ENCODE assay signal across 1 cellular context in genomic region chr5:160469156-160470144, GRCh38.
TF ChIP-seq lines count a peak whose summit lies in the region.

No MANE protein-coding gene starts in this region.

TF ChIP-seq in GM23338, 12 proteins besides CTCF, POLR2A, EP300 and RAD21:
- TF ChIP-seq REST (IDR thresholded peaks at IDR 0.05; ENCODE audit: unreplicated experiment) = no peak
- no peak for TF ChIP-seq EZH2 (IDR thresholded peaks at IDR 0.05; ENCODE audit: low read depth, unreplicated experiment)
- TF ChIP-seq, protein P1, sequence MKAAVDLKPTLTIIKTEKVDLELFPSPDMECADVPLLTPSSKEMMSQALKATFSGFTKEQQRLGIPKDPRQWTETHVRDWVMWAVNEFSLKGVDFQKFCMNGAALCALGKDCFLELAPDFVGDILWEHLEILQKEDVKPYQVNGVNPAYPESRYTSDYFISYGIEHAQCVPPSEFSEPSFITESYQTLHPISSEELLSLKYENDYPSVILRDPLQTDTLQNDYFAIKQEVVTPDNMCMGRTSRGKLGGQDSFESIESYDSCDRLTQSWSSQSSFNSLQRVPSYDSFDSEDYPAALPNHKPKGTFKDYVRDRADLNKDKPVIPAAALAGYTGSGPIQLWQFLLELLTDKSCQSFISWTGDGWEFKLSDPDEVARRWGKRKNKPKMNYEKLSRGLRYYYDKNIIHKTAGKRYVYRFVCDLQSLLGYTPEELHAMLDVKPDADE (IDR thresholded peaks at IDR 0.05) = no peak
- no peak for TF ChIP-seq ZNF331 (CRISPR knock-in tag; IDR thresholded peaks at IDR 0.05; ENCODE audit: low read depth)
- TF ChIP-seq CREB1 (CRISPR knock-in tag; IDR thresholded peaks at IDR 0.05; ENCODE audit: low read depth) = no peak
- TF ChIP-seq STAT1 (IDR thresholded peaks at IDR 0.05; ENCODE audit: unreplicated experiment) = no peak
- no peak for TF ChIP-seq JUNB (IDR thresholded peaks at IDR 0.05; ENCODE audit: unreplicated experiment)
- TF ChIP-seq EZH2phosphoT487 (IDR thresholded peaks at IDR 0.05; ENCODE audit: unreplicated experiment) = no peak
- TF ChIP-seq NANOG (IDR thresholded peaks at IDR 0.05; ENCODE audit: borderline replicate concordance) = no peak
- TF ChIP-seq, protein P2, sequence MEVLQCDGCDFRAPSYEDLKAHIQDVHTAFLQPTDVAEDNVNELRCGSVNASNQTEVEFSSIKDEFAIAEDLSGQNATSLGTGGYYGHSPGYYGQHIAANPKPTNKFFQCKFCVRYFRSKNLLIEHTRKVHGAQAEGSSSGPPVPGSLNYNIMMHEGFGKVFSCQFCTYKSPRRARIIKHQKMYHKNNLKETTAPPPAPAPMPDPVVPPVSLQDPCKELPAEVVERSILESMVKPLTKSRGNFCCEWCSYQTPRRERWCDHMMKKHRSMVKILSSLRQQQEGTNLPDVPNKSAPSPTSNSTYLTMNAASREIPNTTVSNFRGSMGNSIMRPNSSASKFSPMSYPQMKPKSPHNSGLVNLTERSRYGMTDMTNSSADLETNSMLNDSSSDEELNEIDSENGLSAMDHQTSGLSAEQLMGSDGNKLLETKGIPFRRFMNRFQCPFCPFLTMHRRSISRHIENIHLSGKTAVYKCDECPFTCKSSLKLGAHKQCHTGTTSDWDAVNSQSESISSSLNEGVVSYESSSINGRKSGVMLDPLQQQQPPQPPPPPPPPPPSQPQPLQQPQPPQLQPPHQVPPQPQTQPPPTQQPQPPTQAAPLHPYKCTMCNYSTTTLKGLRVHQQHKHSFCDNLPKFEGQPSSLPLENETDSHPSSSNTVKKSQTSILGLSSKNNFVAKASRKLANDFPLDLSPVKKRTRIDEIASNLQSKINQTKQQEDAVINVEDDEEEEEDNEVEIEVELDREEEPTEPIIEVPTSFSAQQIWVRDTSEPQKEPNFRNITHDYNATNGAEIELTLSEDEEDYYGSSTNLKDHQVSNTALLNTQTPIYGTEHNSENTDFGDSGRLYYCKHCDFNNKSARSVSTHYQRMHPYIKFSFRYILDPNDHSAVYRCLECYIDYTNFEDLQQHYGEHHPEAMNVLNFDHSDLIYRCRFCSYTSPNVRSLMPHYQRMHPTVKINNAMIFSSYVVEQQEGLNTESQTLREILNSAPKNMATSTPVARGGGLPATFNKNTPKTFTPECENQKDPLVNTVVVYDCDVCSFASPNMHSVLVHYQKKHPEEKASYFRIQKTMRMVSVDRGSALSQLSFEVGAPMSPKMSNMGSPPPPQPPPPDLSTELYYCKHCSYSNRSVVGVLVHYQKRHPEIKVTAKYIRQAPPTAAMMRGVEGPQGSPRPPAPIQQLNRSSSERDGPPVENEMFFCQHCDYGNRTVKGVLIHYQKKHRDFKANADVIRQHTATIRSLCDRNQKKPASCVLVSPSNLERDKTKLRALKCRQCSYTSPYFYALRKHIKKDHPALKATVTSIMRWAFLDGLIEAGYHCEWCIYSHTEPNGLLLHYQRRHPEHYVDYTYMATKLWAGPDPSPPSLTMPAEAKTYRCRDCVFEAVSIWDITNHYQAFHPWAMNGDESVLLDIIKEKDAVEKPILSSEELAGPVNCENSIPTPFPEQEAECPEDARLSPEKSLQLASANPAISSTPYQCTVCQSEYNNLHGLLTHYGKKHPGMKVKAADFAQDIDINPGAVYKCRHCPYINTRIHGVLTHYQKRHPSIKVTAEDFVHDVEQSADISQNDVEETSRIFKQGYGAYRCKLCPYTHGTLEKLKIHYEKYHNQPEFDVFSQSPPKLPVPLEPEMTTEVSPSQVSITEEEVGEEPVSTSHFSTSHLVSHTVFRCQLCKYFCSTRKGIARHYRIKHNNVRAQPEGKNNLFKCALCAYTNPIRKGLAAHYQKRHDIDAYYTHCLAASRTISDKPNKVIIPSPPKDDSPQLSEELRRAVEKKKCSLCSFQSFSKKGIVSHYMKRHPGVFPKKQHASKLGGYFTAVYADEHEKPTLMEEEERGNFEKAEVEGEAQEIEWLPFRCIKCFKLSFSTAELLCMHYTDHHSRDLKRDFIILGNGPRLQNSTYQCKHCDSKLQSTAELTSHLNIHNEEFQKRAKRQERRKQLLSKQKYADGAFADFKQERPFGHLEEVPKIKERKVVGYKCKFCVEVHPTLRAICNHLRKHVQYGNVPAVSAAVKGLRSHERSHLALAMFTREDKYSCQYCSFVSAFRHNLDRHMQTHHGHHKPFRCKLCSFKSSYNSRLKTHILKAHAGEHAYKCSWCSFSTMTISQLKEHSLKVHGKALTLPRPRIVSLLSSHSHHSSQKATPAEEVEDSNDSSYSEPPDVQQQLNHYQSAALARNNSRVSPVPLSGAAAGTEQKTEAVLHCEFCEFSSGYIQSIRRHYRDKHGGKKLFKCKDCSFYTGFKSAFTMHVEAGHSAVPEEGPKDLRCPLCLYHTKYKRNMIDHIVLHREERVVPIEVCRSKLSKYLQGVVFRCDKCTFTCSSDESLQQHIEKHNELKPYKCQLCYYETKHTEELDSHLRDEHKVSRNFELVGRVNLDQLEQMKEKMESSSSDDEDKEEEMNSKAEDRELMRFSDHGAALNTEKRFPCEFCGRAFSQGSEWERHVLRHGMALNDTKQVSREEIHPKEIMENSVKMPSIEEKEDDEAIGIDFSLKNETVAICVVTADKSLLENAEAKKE (CRISPR knock-in tag; IDR thresholded peaks at IDR 0.05) = no peak
- TF ChIP-seq POLR2AphosphoS5 (IDR thresholded peaks at IDR 0.05; ENCODE audit: low read depth) = no peak
- no peak for TF ChIP-seq ZNF114 (CRISPR knock-in tag; IDR thresholded peaks at IDR 0.05)
